ENCODE assay signal across 15 cellular contexts in genomic region chr12:63318933-63319332, GRCh38.
DNase-seq lines count a peak whose midpoint lies in the region; ATAC-seq and TF ChIP-seq lines count a peak whose summit lies in the region.
"Had no signal": no experiment of that assay in that cellular context is flagged by ENCODE, and none has a peak within 500 bp of the region (broad histone marks: within the 10 kb centered on the region; RNA-seq: fewer than 3 reads in every experiment).

No MANE protein-coding gene starts in this region.

- H3K27me3 ChIP-seq in smooth muscle cell (ENCODE audit: low read depth) = no peaks in the 10 kb centered on the region
- H3K27me3 ChIP-seq in effector memory CD4-positive, alpha-beta T cell (replicated peaks; ENCODE audit: control insufficient read depth, insufficient read depth, low read length, poor library complexity, severe bottlenecking) = no peaks in the 10 kb centered on the region

- H3K79me2 ChIP-seq in smooth muscle cell (ENCODE audit: low read depth) = no peaks in the 10 kb centered on the region

- H3K4me1 ChIP-seq in smooth muscle cell (ENCODE audit: low read depth) = no peaks in the 10 kb centered on the region
- H3K4me1 ChIP-seq in effector memory CD4-positive, alpha-beta T cell (ENCODE audit: control insufficient read depth, insufficient read depth, low read length, poor library complexity, severe bottlenecking) = no peaks in the 10 kb centered on the region
- H3K4me1 ChIP-seq: A549, HAP-1 had no signal

- no peaks in the 10 kb centered on the region for H3K36me3 ChIP-seq in smooth muscle cell (ENCODE audit: low read depth)
- no peaks in the 10 kb centered on the region for H3K36me3 ChIP-seq in effector memory CD4-positive, alpha-beta T cell (ENCODE audit: control insufficient read depth, insufficient read depth, low read length)
- H3K36me3 ChIP-seq: HAP-1 had no signal

- no peak for DNase-seq in smooth muscle cell (lab: John Stamatoyannopoulos, UW; ENCODE audit: unreplicated experiment)
- DNase-seq in Ammon's horn (ENCODE audit: low spot score) = no peak
- no peak for DNase-seq in NOMO-1 (lab: John Stamatoyannopoulos, UW; ENCODE audit: unreplicated experiment in 2 of 2)
- no peak for DNase-seq in effector memory CD4-positive, alpha-beta T cell
- DNase-seq: CD8-positive, alpha-beta T cell; DMS79 treated with DMSO at 0.1 percent for 48 hours; GOT3; Karpas-422 had no signal

- H2AFZ ChIP-seq in smooth muscle cell (ENCODE audit: low read depth) = no peak overlapping the region

- no peak overlapping the region for H3K4me3 ChIP-seq in smooth muscle cell
- H3K4me3 ChIP-seq in effector memory CD4-positive, alpha-beta T cell (ENCODE audit: insufficient read depth, low read depth, low read length, poor library complexity, severe bottlenecking) = no peak overlapping the region
- H3K4me3 ChIP-seq: A549, HAP-1, K562 had no signal

- no peaks in the 10 kb centered on the region for H3K9me3 ChIP-seq in smooth muscle cell (replicated peaks; ENCODE audit: low read depth)
- no peaks in the 10 kb centered on the region for H3K9me3 ChIP-seq in effector memory CD4-positive, alpha-beta T cell (ENCODE audit: control insufficient read depth, low read length)
- H3K9me3 ChIP-seq: A549, HAP-1 had no signal

- WGBS in smooth muscle cell (ENCODE audit: low lambda C conversion rate) = 86% methylated on average over 1 of the region's 1 CpG

- no peak overlapping the region for H3K4me2 ChIP-seq in smooth muscle cell
- H3K4me2 ChIP-seq: A549 had no signal

- H3F3A ChIP-seq in smooth muscle cell (ENCODE audit: low read depth) = no peaks in the 10 kb centered on the region

- ATAC-seq in GM18907 (IDR thresholded peaks at IDR 0.05; ENCODE audit: unreplicated experiment) (peak; percentile 63), GM19463 (IDR thresholded peaks at IDR 0.05; ENCODE audit: unreplicated experiment) (peak; percentile 31), HG03520 (IDR thresholded peaks at IDR 0.05; ENCODE audit: unreplicated experiment) (peak; percentile 16), GM18873 (IDR thresholded peaks at IDR 0.05; ENCODE audit: low FRiP score, unreplicated experiment) (no peak)
- ATAC-seq: CD8-positive, alpha-beta T cell; K562 had no signal

- peak overlapping the region; percentile 90 for H3K27ac ChIP-seq in smooth muscle cell (ENCODE audit: low read depth)
- H3K27ac ChIP-seq in effector memory CD4-positive, alpha-beta T cell (ENCODE audit: insufficient read depth, low read length, poor library complexity, severe bottlenecking) = no peak overlapping the region
- H3K27ac ChIP-seq: A549 had no signal

- no peak for TF ChIP-seq CTCF in smooth muscle cell (IDR thresholded peaks at IDR 0.05; ENCODE audit: borderline replicate concordance, insufficient read depth, poor library complexity, severe bottlenecking)

- peak overlapping the region; percentile 55 for H3K9ac ChIP-seq in smooth muscle cell (ENCODE audit: low read depth)

- no peaks in the 10 kb centered on the region for H4K20me1 ChIP-seq in smooth muscle cell (ENCODE audit: low read depth)
